Comparison of ENCODE assay signal across 16 cellular contexts in the genomic region with DNA sequence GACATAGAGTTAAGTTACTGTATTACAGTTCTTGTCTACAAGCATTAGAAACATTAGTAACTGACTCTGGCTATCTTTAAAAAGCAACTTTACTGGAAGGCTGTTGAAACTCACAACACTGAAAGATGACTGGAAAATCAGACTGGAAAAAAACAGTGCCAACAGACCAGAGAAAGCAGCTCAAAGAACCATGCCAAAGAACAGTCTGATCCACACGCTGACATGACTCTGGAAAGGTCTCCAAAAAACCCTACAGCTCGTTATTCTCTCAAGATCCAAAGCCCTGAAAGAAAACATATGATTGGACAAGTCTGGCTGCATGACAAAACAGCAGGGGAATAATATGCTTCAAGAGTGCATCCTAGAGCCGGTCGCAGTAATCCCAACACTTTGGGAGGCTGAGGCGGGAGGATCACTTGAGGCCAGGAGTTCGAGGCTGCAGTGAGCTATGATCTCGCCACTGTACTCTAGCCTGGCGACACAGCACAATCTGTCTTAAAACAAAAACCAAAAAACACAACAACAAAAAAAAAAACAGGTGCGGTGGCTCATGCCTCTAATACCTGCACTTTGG. TPM values are rescaled to one million over a fixed set of nuclear protein-coding genes. Genes with fewer than 3 reads are reported as not detected.
A peak's percentile ranks its signal among the peaks of the same experiment; 100 is the strongest.
DNase-seq lines count a peak whose midpoint lies in the region; ATAC-seq, FAIRE-seq and TF ChIP-seq lines count a peak whose summit lies in the region.
"Had no signal": no experiment of that assay in that cellular context is flagged by ENCODE, and none has a peak within 500 bp of the region (broad histone marks: within the 10 kb centered on the region; RNA-seq: fewer than 3 reads in every experiment).

No MANE protein-coding gene starts in this region.

- no peaks in the 10 kb centered on the region for H3K9me3 Mint-ChIP-seq in naive thymus-derived CD8-positive, alpha-beta T cell

- H3K4me3 ChIP-seq in HepG2 (replicated peaks in 1 of 3; ENCODE audit: insufficient read depth in 1 of 3, low read depth in 2 of 3, low read length in 3 of 3) (no peak overlapping the region), right lobe of liver (no peak overlapping the region), esophagus squamous epithelium (no peak overlapping the region), aorta (ENCODE audit: low read length in 2 of 2) (no peak overlapping the region)
- H3K4me3 ChIP-seq: breast epithelium, GM23248 had no signal

- H3K9me3 ChIP-seq in HepG2 (ENCODE audit: low read length) (no peaks in the 10 kb centered on the region), right lobe of liver (no peaks in the 10 kb centered on the region), esophagus squamous epithelium (no peaks in the 10 kb centered on the region), aorta (ENCODE audit: control insufficient read depth, low read length) (no peaks in the 10 kb centered on the region)
- H3K9me3 ChIP-seq: breast epithelium had no signal

- peaks cover 0 to 59% (median 21%) of the 10 kb centered on the region in 3 donors for H3K36me3 Mint-ChIP-seq in naive thymus-derived CD8-positive, alpha-beta T cell

- 93% methylated on average over 9 of the region's 9 CpGs for WGBS in HepG2 (ENCODE audit: low lambda C conversion rate)
- WGBS in right lobe of liver (ENCODE audit: insufficient coverage, low coverage, low lambda C conversion rate, missing lambda C conversion rate), result 83% methylated on average over 7 of the region's 9 CpGs
- WGBS in esophagus squamous epithelium, 2 donors, result 82 to 88% methylated on average over 9 of the region's 9 CpGs
- 51 to 52% methylated on average over 9 of the region's 9 CpGs for whole genome bisulfite sequencing in aorta, 2 donors

- TF ChIP-seq EP300 in HepG2 (IDR thresholded peaks at IDR 0.05; ENCODE audit: low read depth in 2 of 2, low read length in 2 of 2) (no peak), HepG2 (CRISPR knock-in tag; IDR thresholded peaks at IDR 0.05; ENCODE audit: borderline replicate concordance) (no peak)

- no peak for TF ChIP-seq CTCF in HepG2 (CRISPR knock-in tag; IDR thresholded peaks at IDR 0.05)
- no peak for TF ChIP-seq CTCF in right lobe of liver (IDR thresholded peaks at IDR 0.05)
- TF ChIP-seq CTCF in esophagus squamous epithelium (IDR thresholded peaks at IDR 0.05), result no peak

- no peak overlapping the region for H2AFZ ChIP-seq in HepG2 (ENCODE audit: low read length)
- H2AFZ ChIP-seq: GM23248 had no signal

- BruUV-seq in HepG2 (replicated peaks; lab: Mats Ljungman, UMichigan), result no TSS peak

- H3K4me1 Mint-ChIP-seq in naive thymus-derived CD8-positive, alpha-beta T cell, result peaks cover 13 to 75% (median 49%) of the 10 kb centered on the region in 4 donors

- H3K79me2 ChIP-seq in HepG2 (ENCODE audit: insufficient read depth, low read length), result peaks cover 98% of the 10 kb centered on the region

- no peak overlapping the region for H3K9ac ChIP-seq in HepG2 (ENCODE audit: insufficient read depth, low read depth, low read length)
- H3K9ac ChIP-seq: GM23248 had no signal

- no peak for DNase-seq in HepG2 (ENCODE audit: low spot score)
- no peak for DNase-seq in right lobe of liver
- DNase-seq in esophagus squamous epithelium (lab: John Stamatoyannopoulos, UW), result no peak
- no peak for DNase-seq in naive thymus-derived CD8-positive, alpha-beta T cell
- DNase-seq in aorta, result no peak
- DNase-seq in NCI-H1092 (lab: John Stamatoyannopoulos, UW), result no peak
- no peak for DNase-seq in CD1c-positive myeloid dendritic cell (ENCODE audit: extremely low spot score)
- DNase-seq: activated CD4-positive, alpha-beta T cell treated with anti-CD3 and anti-CD28 coated beads, Interleukin-2, amount 50 U/mL, for 4 hours; activated effector memory CD4-positive, alpha-beta T cell treated with anti-CD3 and anti-CD28 coated beads, Interleukin-2, amount 50 U/mL, for 16 hours; effector memory CD4-positive, alpha-beta T cell; GM23248; NCI-H2107; T1000 had no signal

- POLR2A ChIA-PET in HepG2 (lab: Yijun Ruan, JAX), result no interaction called here
- POLR2A ChIA-PET in naive thymus-derived CD8-positive, alpha-beta T cell (lab: Charles Lee), result interaction anchor here (0.8 kb wide), 1 partner anchor 10 kb away, joined by 4 read pairs; no protein-coding TSS in a partner anchor

- ATAC-seq in HepG2, result no peak
- ATAC-seq in right lobe of liver, result no peak
- no peak for ATAC-seq in naive thymus-derived CD8-positive, alpha-beta T cell
- ATAC-seq in aorta (ENCODE audit: low FRiP score), result peak; percentile 47
- no peak for ATAC-seq in HG02759 (IDR thresholded peaks at IDR 0.05; ENCODE audit: unreplicated experiment)

- intact Hi-C loops in HepG2 (cut with micrococcal nuclease; ENCODE audit: unreplicated experiment), result loop anchor here (10.0 kb wide), 1 partner anchor 166 kb away; no protein-coding TSS in a partner anchor
- intact Hi-C loops in right lobe of liver (cut with DNase I), result no loop called here
- intact Hi-C loops in esophagus squamous epithelium (cut with DNase I), result no loop called here
- intact Hi-C loops in aorta (cut with DNase I), result no loop called here

- peaks cover 75% of the 10 kb centered on the region for H3K4me1 ChIP-seq in HepG2 (ENCODE audit: insufficient read depth, low read length)
- peaks cover 0 to 61% (median 17%) of the 10 kb centered on the region in 4 donors for H3K4me1 ChIP-seq in right lobe of liver
- H3K4me1 ChIP-seq in esophagus squamous epithelium, result peaks cover 8 to 88% (median 39%) of the 10 kb centered on the region in 3 donors
- H3K4me1 ChIP-seq in aorta (ENCODE audit: control insufficient read depth in 1 of 2, insufficient read depth in 2 of 2, low read length in 2 of 2), result peaks cover 2 to 3% of the 10 kb centered on the region in 2 donors

- peak overlapping the region in 4 of 10 donors; percentile 0 to 35 (median 8) for H3K4me3 Mint-ChIP-seq in naive thymus-derived CD8-positive, alpha-beta T cell

- in situ Hi-C loops in HepG2 (cut with HindIII; ENCODE audit: extremely low pct_ligation_motif_present, low pct_unique_long_range_greater_than_20kb), result no loop called here

- H3K27me3 Mint-ChIP-seq in naive thymus-derived CD8-positive, alpha-beta T cell, result no peaks in the 10 kb centered on the region

- H3K36me3 ChIP-seq in HepG2 (replicated peaks in 1 of 2; ENCODE audit: control insufficient read depth in 1 of 2, insufficient read depth in 2 of 2, low read length in 2 of 2) (peaks cover 6 to 32% of the 10 kb centered on the region in 2 experiments), right lobe of liver (peaks cover 0 to 32% (median 16%) of the 10 kb centered on the region in 4 donors), esophagus squamous epithelium (peaks cover 0 to 54% (median 0%) of the 10 kb centered on the region in 3 donors), aorta (ENCODE audit: control insufficient read depth in 1 of 2, insufficient read depth in 2 of 2, low read length in 1 of 2) (peaks cover 0 to 2% of the 10 kb centered on the region in 2 donors)
- H3K36me3 ChIP-seq: breast epithelium had no signal

- no peaks in the 10 kb centered on the region; a peak in 1 of 5 replicates for H3K27me3 ChIP-seq in HepG2 (ENCODE audit: control insufficient read depth in 1 of 2, insufficient read depth in 2 of 2, low read length in 2 of 2)
- no peaks in the 10 kb centered on the region for H3K27me3 ChIP-seq in right lobe of liver
- H3K27me3 ChIP-seq in esophagus squamous epithelium, result no peaks in the 10 kb centered on the region
- H3K27me3 ChIP-seq in aorta (ENCODE audit: control insufficient read depth in 1 of 2, insufficient read depth in 2 of 2, low read length in 1 of 2), result no peaks in the 10 kb centered on the region
- H3K27me3 ChIP-seq: breast epithelium had no signal

- CTCF ChIA-PET in HepG2 (lab: Yijun Ruan, JAX; ENCODE audit: low intra/inter-chr PET ratio, low total read pairs), result no interaction called here

- H3K27ac ChIP-seq in HepG2 (ENCODE audit: extremely low read length, insufficient read depth, low read length), result no peak overlapping the region
- H3K27ac ChIP-seq in right lobe of liver, result no peak overlapping the region
- H3K27ac ChIP-seq in esophagus squamous epithelium, result peak overlapping the region in 3 of 4 donors; percentile 37 to 97 (median 57)
- H3K27ac ChIP-seq in aorta (ENCODE audit: low read depth in 1 of 2, low read length in 2 of 2), result peak overlapping the region in 1 of 2 donors; percentile 63
- H3K27ac ChIP-seq: breast epithelium, GM23248 had no signal

- no peak for TF ChIP-seq POLR2A in HepG2 (IDR thresholded peaks at IDR 0.05; ENCODE audit: insufficient read depth in 1 of 2, low read depth in 2 of 2, low read length in 2 of 2)
- TF ChIP-seq POLR2A in right lobe of liver (IDR thresholded peaks at IDR 0.05), result no peak
- no peak for TF ChIP-seq POLR2A in esophagus squamous epithelium (IDR thresholded peaks at IDR 0.05)

- H3K27ac Mint-ChIP-seq in naive thymus-derived CD8-positive, alpha-beta T cell, result peak overlapping the region in 6 of 10 donors; percentile 18 to 55 (median 41)

- no peak for TF ChIP-seq RAD21 in HepG2 (CRISPR knock-in tag; IDR thresholded peaks at IDR 0.05)

- no peak for FAIRE-seq in HepG2 (lab: Jason Lieb, UNC)
- FAIRE-seq: keratinocyte had no signal

- H3K4me2 ChIP-seq in HepG2 (ENCODE audit: low read depth, low read length), result no peak overlapping the region

- H4K20me1 ChIP-seq in HepG2 (ENCODE audit: insufficient read depth, low read length), result peaks cover 73% of the 10 kb centered on the region

RNA-seq across cellular contexts. Expression of a gene that starts 5.6 kb away (rescaled TPM):
- total RNA-seq in HepG2 (2016; rRNA removed; fragmentation: Illumina TruSeq; extraction: Trizol) (84.5 and 102 TPM in 2 replicates), right lobe of liver (100 to 1,000 TPM in 3 of 6 experiments, 10 to 100 TPM in 3; 59.1 to 141 (median 95.9) TPM), esophagus squamous epithelium (10 to 100 TPM; 58.6 to 74.6 (median 63.0) TPM), aorta (10 to 100 TPM; 84.9 to 92.0 TPM)
- 20.7 and 21.6 TPM in 2 replicates for total RNA-seq in HepG2 (2016; cell fraction: cytosol; rRNA removed; fragmentation: Illumina TruSeq; extraction: Trizol; ENCODE audit: low read depth)
- total RNA-seq in HepG2 (2016; cell fraction: insoluble cytoplasmic fraction; rRNA removed; fragmentation: Illumina TruSeq; extraction: Trizol), result 86.0 and 93.9 TPM in 2 replicates
- total RNA-seq in HepG2 (2016; cell fraction: membrane; rRNA removed; fragmentation: Illumina TruSeq; extraction: Trizol), result 76.0 and 82.4 TPM in 2 replicates
- total RNA-seq in HepG2 (2016; cell fraction: nucleus; rRNA removed; fragmentation: Illumina TruSeq; extraction: Trizol), result 42.1 and 43.2 TPM in 2 replicates
- polyA plus RNA-seq in HepG2 (2011; rRNA removed) (52.5 and 59.5 TPM in 2 replicates), aorta (10 to 100 TPM; 57.0 to 63.2 TPM)
- polyA plus RNA-seq in HepG2 (2011; cell fraction: cytosol; rRNA removed), result 36.8 and 52.8 TPM in 2 replicates
- polyA plus RNA-seq in HepG2 (2011; cell fraction: nucleus; rRNA removed), result 22.0 TPM in 2 replicates
- polyA plus RNA-seq in HepG2 (2012), result 57.7 and 69.6 TPM in 2 replicates
- 12.8 and 16.5 TPM in 2 replicates for polyA plus RNA-seq in HepG2 (2016; cell fraction: cytosol; fragmentation: Illumina TruSeq; extraction: Trizol; ENCODE audit: low read depth)
- 135 and 138 TPM in 2 replicates for polyA plus RNA-seq in HepG2 (2016; cell fraction: insoluble cytoplasmic fraction; fragmentation: Illumina TruSeq; extraction: Trizol; ENCODE audit: low read depth)
- 56.5 and 60.8 TPM in 2 replicates for polyA plus RNA-seq in HepG2 (2016; cell fraction: membrane; fragmentation: Illumina TruSeq; extraction: Trizol; ENCODE audit: low read depth)
- 72.8 and 76.3 TPM in 2 replicates for polyA plus RNA-seq in HepG2 (2016; cell fraction: nucleus; fragmentation: Illumina TruSeq; extraction: Trizol; ENCODE audit: insufficient read depth, low read depth)
- polyA minus RNA-seq in HepG2 (2011; rRNA and poly(A)+ RNA removed; ENCODE audit: low replicate concordance), result 91.4 and 138 TPM in 2 replicates
- 69.1 and 70.2 TPM in 2 replicates for polyA minus RNA-seq in HepG2 (2011; cell fraction: cytosol; rRNA and poly(A)+ RNA removed)
- polyA minus RNA-seq in HepG2 (2011; cell fraction: nucleus; rRNA and poly(A)+ RNA removed), result 52.3 and 58.3 TPM in 2 replicates
- total RNA-seq in naive thymus-derived CD8-positive, alpha-beta T cell, result 10 to 100 TPM; 63.7 to 65.7 TPM
- polyA plus RNA-seq in naive thymus-derived CD8-positive, alpha-beta T cell, result 10 to 100 TPM; 64.0 to 88.0 (median 74.3) TPM

Comparison
In these comparisons a context has a peak if more than half of its experiments do, and no peak if none do; other contexts are left out.
1. H3K27ac ChIP-seq: peak in esophagus squamous epithelium (3 of 4); none in HepG2 (single experiment) and right lobe of liver (0 of 3).